ENCODE assay signal across 25 cellular contexts in the genomic region with DNA sequence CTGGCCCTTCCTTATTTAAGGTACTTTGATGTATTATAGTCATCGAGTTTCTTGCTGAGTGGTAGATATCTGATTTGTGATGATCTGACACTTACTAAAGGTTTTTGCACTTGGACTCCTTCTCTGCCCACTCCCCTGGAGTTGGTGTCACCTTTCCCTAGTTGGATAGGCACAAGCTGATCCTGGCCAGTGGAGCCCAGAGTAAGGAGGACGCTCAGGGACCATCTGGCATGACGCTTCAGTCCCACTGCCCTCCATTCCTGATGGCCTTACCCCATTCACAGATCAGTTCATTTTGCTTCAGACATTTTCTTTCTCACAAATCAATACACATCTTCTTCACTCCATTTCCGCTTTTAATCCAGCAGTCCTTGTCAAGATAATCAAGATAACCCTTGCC. TPM values are rescaled to one million over a fixed set of nuclear protein-coding genes. Genes with fewer than 3 reads are reported as not detected.
"Had no signal": no experiment of that assay in that cellular context is flagged by ENCODE, and none has a peak within 500 bp of the region (broad histone marks: within the 10 kb centered on the region; RNA-seq: fewer than 3 reads in every experiment).

No MANE protein-coding gene starts in this region.

- DNase-seq: activated CD4-positive, alpha-beta memory T cell treated with anti-CD3 and anti-CD28 coated beads, Interleukin-2, amount 10 ng/mL, durations not matched to agents 7 days and 5 days; activated CD4-positive, alpha-beta T cell treated with anti-CD3 and anti-CD28 coated beads for 36 hours; activated naive CD4-positive, alpha-beta T cell treated with anti-CD3 and anti-CD28 coated beads, Interleukin-2, amount 10 ng/mL, durations not matched to agents 7 days and 5 days; activated T-cell treated with anti-CD3 and anti-CD28 coated beads, Interleukin-2, amount 50 U/mL, for 24 hours; endodermal cell; islet precursor cell; mesenchymal stem cell; naive thymus-derived CD8-positive, alpha-beta T cell; pancreas; stimulated activated CD4-positive, alpha-beta T cell treated with anti-CD3 and anti-CD28 coated beads, Interleukin-15, amount 100 ng/mL, for 24 hours; stimulated activated CD4-positive, alpha-beta T cell treated with anti-CD3 and anti-CD28 coated beads, Interleukin-4, amount 100 ng/mL, for 1 hour; stimulated activated naive B cell treated with anti-CD40 and anti-IgM and Interleukin-4, amounts not matched to agents 10 μg/mL and 1 μg/mL and 100 μg/mL, for 72 hours; thyroid gland; WERI-Rb-1 had no signal

- ATAC-seq: activated CD4-positive, alpha-beta T cell treated with anti-CD3 and anti-CD28 coated beads for 36 hours; gastroesophageal sphincter; naive thymus-derived CD8-positive, alpha-beta T cell; pancreas; stimulated activated naive B cell treated with anti-CD40 and anti-IgM and Interleukin-4, amounts not matched to agents 10 μg/mL and 1 μg/mL and 100 μg/mL, for 72 hours had no signal

RNA-seq across cellular contexts. Expression of gene ASB15, which starts 20.1 kb away (rescaled TPM):
- total RNA-seq: activated CD4-positive, alpha-beta memory T cell treated with anti-CD3 and anti-CD28 coated beads, Interleukin-2, amount 10 ng/mL, durations not matched to agents 7 days and 5 days; activated CD4-positive, alpha-beta T cell treated with anti-CD3 and anti-CD28 coated beads for 36 hours; ascending aorta; chondrocyte; dermis microvascular lymphatic vessel endothelial cell; endodermal cell; epithelial cell of proximal tubule; gastroesophageal sphincter; hepatocyte; liver; mucosa of gallbladder; naive thymus-derived CD8-positive, alpha-beta T cell; renal cortical epithelial cell; thyroid gland had no signal
- polyA plus RNA-seq: hepatocyte, liver, pancreas, urinary bladder had no signal

RNA-seq across cellular contexts. Expression of gene LMOD2, which starts 34.0 kb away (rescaled TPM):
- total RNA-seq: activated CD4-positive, alpha-beta memory T cell treated with anti-CD3 and anti-CD28 coated beads, Interleukin-2, amount 10 ng/mL, durations not matched to agents 7 days and 5 days; activated CD4-positive, alpha-beta T cell treated with anti-CD3 and anti-CD28 coated beads for 36 hours; ascending aorta; breast epithelium; chondrocyte; dermis microvascular lymphatic vessel endothelial cell; endodermal cell; epithelial cell of proximal tubule; gastroesophageal sphincter; hepatocyte; liver; mucosa of gallbladder; naive thymus-derived CD8-positive, alpha-beta T cell; renal cortical epithelial cell; thyroid gland had no signal
- polyA plus RNA-seq: hepatocyte, liver, pancreas, urinary bladder had no signal
